In the genomic region with DNA sequence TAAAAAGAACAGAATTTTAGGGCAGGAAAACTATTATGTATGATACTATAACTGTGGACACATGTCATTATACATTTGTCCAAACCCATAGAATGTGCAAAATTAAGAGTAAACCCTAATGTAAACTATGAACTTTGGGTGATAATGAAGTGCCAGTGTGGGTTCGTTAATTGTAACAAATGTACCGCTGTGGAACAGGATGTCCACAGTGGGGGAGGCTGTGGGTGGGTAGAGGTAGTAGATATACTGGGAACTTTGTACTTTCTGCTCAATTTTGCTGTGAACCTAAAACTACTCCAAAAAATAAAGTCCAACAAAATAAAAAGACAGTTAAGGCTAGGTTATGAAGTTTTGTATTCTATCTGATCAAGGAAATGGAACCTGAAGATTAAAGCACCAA, we compare ENCODE assay signal across 16 cellular contexts. TPM values are rescaled to one million over a fixed set of nuclear protein-coding genes. Genes with fewer than 3 reads are reported as not detected.
DNase-seq lines count a peak whose midpoint lies in the region; ATAC-seq and TF ChIP-seq lines count a peak whose summit lies in the region.
"Had no signal": no experiment of that assay in that cellular context is flagged by ENCODE, and none has a peak within 500 bp of the region (broad histone marks: within the 10 kb centered on the region; RNA-seq: fewer than 3 reads in every experiment).

No MANE protein-coding gene starts in this region.

- peak overlapping the region; percentile 29 for H3K27ac Mint-ChIP-seq in activated T-cell treated with anti-CD3 and anti-CD28 coated beads, Interleukin-2, amount 50 U/mL, for 72 hours
- peak overlapping the region; percentile 69 for H3K27ac Mint-ChIP-seq in activated naive CD8-positive, alpha-beta T cell treated with anti-CD3 and anti-CD28 coated beads, Interleukin-2, amount 50 U/mL, for 24 hours
- peak overlapping the region; percentile 82 for H3K27ac Mint-ChIP-seq in stimulated activated effector memory CD8-positive, alpha-beta T cell treated with anti-CD3 and anti-CD28 coated beads, Interleukin-12 subunit alpha, Interleukin-12 subunit beta, amount 100 ng/mL, for 72 hours

- H3K27me3 ChIP-seq in Peyer's patch: no peaks in the 10 kb centered on the region

- no peaks in the 10 kb centered on the region for H3K27me3 Mint-ChIP-seq in activated T-cell treated with anti-CD3 and anti-CD28 coated beads, Interleukin-2, amount 50 U/mL, for 72 hours (ENCODE audit: low read depth)
- H3K27me3 Mint-ChIP-seq in activated naive CD8-positive, alpha-beta T cell treated with anti-CD3 and anti-CD28 coated beads, Interleukin-2, amount 50 U/mL, for 24 hours: no peaks in the 10 kb centered on the region

- no peak for TF ChIP-seq POLR2A in Peyer's patch (IDR thresholded peaks at IDR 0.05)

- DNase-seq in activated T-cell treated with anti-CD3 and anti-CD28 coated beads, Interleukin-2, amount 50 U/mL, for 72 hours: no peak
- no peak for DNase-seq in activated T-cell treated with anti-CD3 and anti-CD28 coated beads, Interleukin-2, amount 50 U/mL, for 1 hour
- DNase-seq in Peyer's patch: peak in 2 of 3 donors; percentile 40 to 57
- DNase-seq in activated naive CD8-positive, alpha-beta T cell treated with anti-CD3 and anti-CD28 coated beads, Interleukin-2, amount 50 U/mL, for 24 hours: no peak
- no peak for DNase-seq in stimulated activated effector memory CD8-positive, alpha-beta T cell treated with anti-CD3 and anti-CD28 coated beads, Interleukin-12 subunit alpha, Interleukin-12 subunit beta, amount 100 ng/mL, for 72 hours (ENCODE audit: low spot score in 2 of 2)
- no peak for DNase-seq in A172 (ENCODE audit: low spot score)
- DNase-seq in foreskin fibroblast: no peak
- DNase-seq in T1000 (lab: John Stamatoyannopoulos, UW): no peak
- DNase-seq: ACHN, DMS 273 treated with DMSO at 0.1 percent for 48 hours, GM23248, NCI-H1436 treated with DMSO at 0.1 percent for 48 hours, NCI-H2081 treated with DMSO at 0.1 percent for 48 hours, NCI-H524 had no signal

- ATAC-seq in activated T-cell treated with anti-CD3 and anti-CD28 coated beads, Interleukin-2, amount 50 U/mL, for 72 hours (replicated peaks in 1 of 2): no peak
- no peak for ATAC-seq in activated naive CD8-positive, alpha-beta T cell treated with anti-CD3 and anti-CD28 coated beads, Interleukin-2, amount 50 U/mL, for 24 hours
- ATAC-seq in stimulated activated effector memory CD8-positive, alpha-beta T cell treated with anti-CD3 and anti-CD28 coated beads, Interleukin-12 subunit alpha, Interleukin-12 subunit beta, amount 100 ng/mL, for 72 hours: peak; percentile 66
- ATAC-seq: K562 had no signal

- H3K9me3 ChIP-seq in Peyer's patch: no peaks in the 10 kb centered on the region

- H3K4me1 Mint-ChIP-seq in activated T-cell treated with anti-CD3 and anti-CD28 coated beads, Interleukin-2, amount 50 U/mL, for 72 hours (ENCODE audit: low read depth): peaks cover 87% of the 10 kb centered on the region
- H3K4me1 Mint-ChIP-seq in activated naive CD8-positive, alpha-beta T cell treated with anti-CD3 and anti-CD28 coated beads, Interleukin-2, amount 50 U/mL, for 24 hours: peaks cover 83% of the 10 kb centered on the region
- H3K4me1 Mint-ChIP-seq in stimulated activated effector memory CD8-positive, alpha-beta T cell treated with anti-CD3 and anti-CD28 coated beads, Interleukin-12 subunit alpha, Interleukin-12 subunit beta, amount 100 ng/mL, for 72 hours: peaks cover 74% of the 10 kb centered on the region

- no peaks in the 10 kb centered on the region for H3K9me3 Mint-ChIP-seq in activated T-cell treated with anti-CD3 and anti-CD28 coated beads, Interleukin-2, amount 50 U/mL, for 72 hours
- no peaks in the 10 kb centered on the region for H3K9me3 Mint-ChIP-seq in activated naive CD8-positive, alpha-beta T cell treated with anti-CD3 and anti-CD28 coated beads, Interleukin-2, amount 50 U/mL, for 24 hours
- H3K9me3 Mint-ChIP-seq in stimulated activated effector memory CD8-positive, alpha-beta T cell treated with anti-CD3 and anti-CD28 coated beads, Interleukin-12 subunit alpha, Interleukin-12 subunit beta, amount 100 ng/mL, for 72 hours: no peaks in the 10 kb centered on the region

- TF ChIP-seq CTCF in Peyer's patch (IDR thresholded peaks at IDR 0.05) (no peak), foreskin fibroblast (IDR thresholded peaks at IDR 0.05; ENCODE audit: low read depth, low read length) (no peak)

- peak overlapping the region in 1 of 2 donors; percentile 77 for H3K4me3 Mint-ChIP-seq in activated T-cell treated with anti-CD3 and anti-CD28 coated beads, Interleukin-2, amount 50 U/mL, for 72 hours
- peak overlapping the region; percentile 15 for H3K4me3 Mint-ChIP-seq in activated naive CD8-positive, alpha-beta T cell treated with anti-CD3 and anti-CD28 coated beads, Interleukin-2, amount 50 U/mL, for 24 hours
- H3K4me3 Mint-ChIP-seq in stimulated activated effector memory CD8-positive, alpha-beta T cell treated with anti-CD3 and anti-CD28 coated beads, Interleukin-12 subunit alpha, Interleukin-12 subunit beta, amount 100 ng/mL, for 72 hours: peak overlapping the region; percentile 45

- H3K36me3 ChIP-seq in Peyer's patch: no peaks in the 10 kb centered on the region

- H3K27ac ChIP-seq in Peyer's patch: no peak overlapping the region
- H3K27ac ChIP-seq: GM23248 had no signal

- H3K4me1 ChIP-seq in Peyer's patch: no peaks in the 10 kb centered on the region

- peaks cover 13 to 25% of the 10 kb centered on the region in 2 donors for H3K36me3 Mint-ChIP-seq in activated T-cell treated with anti-CD3 and anti-CD28 coated beads, Interleukin-2, amount 50 U/mL, for 72 hours (ENCODE audit: insufficient read depth in 2 of 2)
- H3K36me3 Mint-ChIP-seq in activated naive CD8-positive, alpha-beta T cell treated with anti-CD3 and anti-CD28 coated beads, Interleukin-2, amount 50 U/mL, for 24 hours (ENCODE audit: low read depth): peaks cover 34% of the 10 kb centered on the region
- H3K36me3 Mint-ChIP-seq in stimulated activated effector memory CD8-positive, alpha-beta T cell treated with anti-CD3 and anti-CD28 coated beads, Interleukin-12 subunit alpha, Interleukin-12 subunit beta, amount 100 ng/mL, for 72 hours: peaks cover 60% of the 10 kb centered on the region

- no peak overlapping the region for H3K4me3 ChIP-seq in Peyer's patch
- no peak overlapping the region for H3K4me3 ChIP-seq in foreskin fibroblast (ENCODE audit: low read depth in 1 of 2, low read length in 2 of 2)
- H3K4me3 ChIP-seq: GM23248, K562 had no signal

RNA-seq across cellular contexts. Expression of gene CD96, which starts 24.8 kb away (rescaled TPM):
- 10 to 100 TPM; 88.9 to 99.6 TPM for total RNA-seq in activated T-cell treated with anti-CD3 and anti-CD28 coated beads, Interleukin-2, amount 50 U/mL, for 72 hours
- 10 to 100 TPM in 3 of 4 donors, 1 to 10 TPM in 1; 4.3 to 15.7 (median 11.3) TPM for total RNA-seq in Peyer's patch
- not detected in 2 replicates for total RNA-seq in A172 (2014; rRNA removed; shearing (Covaris generic))
- total RNA-seq: GM23248 had no signal

RNA-seq across cellular contexts. Expression of gene ZBED2, which starts 28.3 kb away (rescaled TPM):
- 100 to 1,000 TPM; 360 to 597 TPM for total RNA-seq in activated T-cell treated with anti-CD3 and anti-CD28 coated beads, Interleukin-2, amount 50 U/mL, for 72 hours
- not detected for total RNA-seq in Peyer's patch
- 0.22 TPM in 1 of 2 replicates, not detected in the other for total RNA-seq in A172 (2014; rRNA removed; shearing (Covaris generic))
- total RNA-seq: GM23248, RPMI7951 had no signal

Comparison
In these comparisons a context has a peak if more than half of its experiments do, and no peak if none do; other contexts are left out.
1. DNase-seq: peak in Peyer's patch (2 of 3); none in activated T-cell treated with anti-CD3 and anti-CD28 coated beads, Interleukin-2, amount 50 U/mL, for 72 hours (0 of 2), activated T-cell treated with anti-CD3 and anti-CD28 coated beads, Interleukin-2, amount 50 U/mL, for 1 hour (single experiment), activated naive CD8-positive, alpha-beta T cell treated with anti-CD3 and anti-CD28 coated beads, Interleukin-2, amount 50 U/mL, for 24 hours (single experiment), stimulated activated effector memory CD8-positive, alpha-beta T cell treated with anti-CD3 and anti-CD28 coated beads, Interleukin-12 subunit alpha, Interleukin-12 subunit beta, amount 100 ng/mL, for 72 hours (0 of 2), A172 (single experiment), foreskin fibroblast (0 of 2) and T1000 (single experiment).
2. H3K27ac Mint-ChIP-seq: peak in every context shown above with its lines; median percentile 82 in stimulated activated effector memory CD8-positive, alpha-beta T cell treated with anti-CD3 and anti-CD28 coated beads, Interleukin-12 subunit alpha, Interleukin-12 subunit beta, amount 100 ng/mL, for 72 hours; 69 in activated naive CD8-positive, alpha-beta T cell treated with anti-CD3 and anti-CD28 coated beads, Interleukin-2, amount 50 U/mL, for 24 hours; 29 in activated T-cell treated with anti-CD3 and anti-CD28 coated beads, Interleukin-2, amount 50 U/mL, for 72 hours.
3. RNA of gene CD96, which starts 24.8 kb away (total RNA-seq): 88.9 to 99.6 TPM in activated T-cell treated with anti-CD3 and anti-CD28 coated beads, Interleukin-2, amount 50 U/mL, for 72 hours; 4.3 to 15.7 TPM in Peyer's patch and not detected in A172; every median in the first group is over 4 times any median in the second.
4. RNA of gene ZBED2, which starts 28.3 kb away (total RNA-seq): 360 to 597 TPM in activated T-cell treated with anti-CD3 and anti-CD28 coated beads, Interleukin-2, amount 50 U/mL, for 72 hours; 0.22 TPM in A172 and not detected in Peyer's patch; every median in the first group is over 100 times any median in the second.